ENCODE assay signal across 15 cellular contexts in genomic region chr3:134352031-134352671, GRCh38. TPM values are rescaled to one million over a fixed set of nuclear protein-coding genes. Genes with fewer than 3 reads are reported as not detected.
DNase-seq lines count a peak whose midpoint lies in the region; ATAC-seq, FAIRE-seq and TF ChIP-seq lines count a peak whose summit lies in the region.
"Had no signal": no experiment of that assay in that cellular context is flagged by ENCODE, and none has a peak within 500 bp of the region (broad histone marks: within the 10 kb centered on the region; RNA-seq: fewer than 3 reads in every experiment).

No MANE protein-coding gene starts in this region.

- no peaks in the 10 kb centered on the region for H3K27me3 ChIP-seq in left ventricle myocardium inferior (ENCODE audit: low read depth)
- H3K27me3 ChIP-seq in neuronal stem cell (ENCODE audit: control insufficient read depth in 3 of 3, insufficient read depth in 3 of 3, low read depth in 1 of 3, low read length in 3 of 3), result no peaks in the 10 kb centered on the region
- no peaks in the 10 kb centered on the region for H3K27me3 ChIP-seq in upper lobe of right lung
- H3K27me3 ChIP-seq: SJCRH30, vagina had no signal

- no peak overlapping the region for H3K9ac ChIP-seq in neuronal stem cell (ENCODE audit: low read depth, low read length, poor library complexity)

- H2AFZ ChIP-seq in neuronal stem cell (ENCODE audit: low read length), result no peak overlapping the region

- H3K4me1 ChIP-seq in left ventricle myocardium inferior (peaks cover 87% of the 10 kb centered on the region), neuronal stem cell (ENCODE audit: control insufficient read depth in 2 of 2, insufficient read depth in 1 of 2, low read depth in 1 of 2, low read length in 2 of 2) (peaks cover 4 to 10% of the 10 kb centered on the region in 2 donors), upper lobe of right lung (peaks cover 67% of the 10 kb centered on the region)

- no peak overlapping the region for H2BK5ac ChIP-seq in neuronal stem cell (ENCODE audit: low read length)

- no peak overlapping the region for H3K23ac ChIP-seq in neuronal stem cell (ENCODE audit: low read depth, low read length, poor library complexity)

- H3K4me2 ChIP-seq in neuronal stem cell (ENCODE audit: insufficient read depth, low read length, poor library complexity, severe bottlenecking), result no peak overlapping the region

- H4K8ac ChIP-seq in neuronal stem cell (ENCODE audit: low read depth, low read length), result no peak overlapping the region

- no peak for TF ChIP-seq POLR2A in GM12892 (IDR thresholded peaks at IDR 0.05; ENCODE audit: low read depth, low read length)

- no peak overlapping the region for H2BK12ac ChIP-seq in neuronal stem cell (ENCODE audit: low read length)

- H3K27ac ChIP-seq in left ventricle myocardium inferior (replicated peaks) (peak overlapping the region; percentile 39), neuronal stem cell (replicated peaks; ENCODE audit: low read length) (no peak overlapping the region), upper lobe of right lung (peak overlapping the region; percentile 58)
- H3K27ac ChIP-seq: SJCRH30, VCaP had no signal

- H3K4me3 ChIP-seq in left ventricle myocardium inferior (no peak overlapping the region), neuronal stem cell (ENCODE audit: low read length in 2 of 2) (no peak overlapping the region), upper lobe of right lung (no peak overlapping the region)
- H3K4me3 ChIP-seq: SJCRH30, skin epidermis, vagina had no signal

- no peak overlapping the region for H3K4ac ChIP-seq in neuronal stem cell (ENCODE audit: low read length)

- no CpG with 5 or more reads among the region's 4 CpGs for WGBS in neuronal stem cell (ENCODE audit: extremely low coverage in 2 of 2, insufficient read length in 2 of 2, insufficient replicate concordance in 1 of 2), 2 donors

- H3K18ac ChIP-seq in neuronal stem cell (ENCODE audit: low read length), result no peak overlapping the region

- peaks cover 9% of the 10 kb centered on the region for H3K9me3 ChIP-seq in left ventricle myocardium inferior (replicated peaks)
- H3K9me3 ChIP-seq in neuronal stem cell (replicated peaks in 1 of 2; ENCODE audit: control insufficient read depth in 2 of 2, insufficient read depth in 1 of 2, low read depth in 1 of 2, low read length in 2 of 2), result peaks cover 0 to 2% of the 10 kb centered on the region in 2 donors
- H3K9me3 ChIP-seq in upper lobe of right lung, result no peaks in the 10 kb centered on the region
- H3K9me3 ChIP-seq: vagina had no signal

- H3K14ac ChIP-seq in neuronal stem cell (ENCODE audit: low read length), result no peak overlapping the region

- H3K36me3 ChIP-seq in left ventricle myocardium inferior, result peaks cover 38% of the 10 kb centered on the region
- peaks cover 36 to 57% of the 10 kb centered on the region in 2 donors for H3K36me3 ChIP-seq in neuronal stem cell (replicated peaks in 1 of 2; ENCODE audit: control insufficient read depth in 2 of 2, insufficient read depth in 2 of 2, low read length in 2 of 2)
- peaks cover 30% of the 10 kb centered on the region for H3K36me3 ChIP-seq in upper lobe of right lung

- H2BK15ac ChIP-seq in neuronal stem cell (ENCODE audit: low read length), result no peak overlapping the region

- DNase-seq in left ventricle myocardium inferior (no peak), Right ventricle myocardium superior (no peak), neuronal stem cell (ENCODE audit: low spot score) (no peak), upper lobe of right lung (peak; percentile 62), GM12892 (ENCODE audit: insufficient read length) (no peak), activated gamma-delta T cell treated with Interleukin-2 at 50 U/mL for 16 hours (no peak)
- DNase-seq: NCI-H1092 treated with DMSO at 0.1 percent for 48 hours, NCI-H510A treated with DMSO at 0.1 percent for 48 hours, SJCRH30 had no signal

- H4K91ac ChIP-seq in neuronal stem cell (ENCODE audit: low read depth, low read length, poor library complexity), result no peak overlapping the region

- H2AK5ac ChIP-seq in neuronal stem cell (ENCODE audit: low read depth, low read length), result peak overlapping the region; percentile 64

- H2BK120ac ChIP-seq in neuronal stem cell (ENCODE audit: low read depth, low read length), result no peak overlapping the region

- no peak for TF ChIP-seq CTCF in left ventricle myocardium inferior (IDR thresholded peaks at IDR 0.05; ENCODE audit: borderline replicate concordance)
- no peak for TF ChIP-seq CTCF in upper lobe of right lung (IDR thresholded peaks at IDR 0.05)

- intact Hi-C loops in left ventricle myocardium inferior (cut with micrococcal nuclease), result no loop called here
- intact Hi-C loops in Right ventricle myocardium superior (cut with DNase I), result no loop called here
- intact Hi-C loops in upper lobe of right lung (cut with DNase I), result no loop called here

- H3K79me1 ChIP-seq in neuronal stem cell (ENCODE audit: low read depth, low read length), result no peaks in the 10 kb centered on the region

- FAIRE-seq in GM12892 (lab: Jason Lieb, UNC), result no peak
- FAIRE-seq: endometrium had no signal

- ATAC-seq in Right ventricle myocardium superior (ENCODE audit: poor library complexity) (no peak), esophagus mucosa (peak; percentile 46), upper lobe of right lung (peak; percentile 23), HG02759 (IDR thresholded peaks at IDR 0.05; ENCODE audit: unreplicated experiment) (no peak)

RNA-seq across cellular contexts. Expression of gene AMOTL2, which starts 22.1 kb away (rescaled TPM):
- total RNA-seq in left ventricle myocardium inferior, result 44.4 TPM
- 63.0 TPM for total RNA-seq in Right ventricle myocardium superior
- 33.2 TPM for total RNA-seq in esophagus mucosa
- 61.7 TPM for polyA plus RNA-seq in neuronal stem cell (2013, experiment 1 of 2)
- polyA plus RNA-seq in neuronal stem cell (2013, experiment 2 of 2), result 60.5 TPM
- total RNA-seq in upper lobe of right lung, result 119 TPM
- polyA plus RNA-seq in GM12892 (2012; ENCODE audit: missing spikeins), result 0.15 TPM

Comparison
In these comparisons a context has a peak if more than half of its experiments do, and no peak if none do; other contexts are left out.
1. ATAC-seq: peak in esophagus mucosa (single experiment) and upper lobe of right lung (single experiment); none in Right ventricle myocardium superior (single experiment) and HG02759 (single experiment).